In the genomic region with DNA sequence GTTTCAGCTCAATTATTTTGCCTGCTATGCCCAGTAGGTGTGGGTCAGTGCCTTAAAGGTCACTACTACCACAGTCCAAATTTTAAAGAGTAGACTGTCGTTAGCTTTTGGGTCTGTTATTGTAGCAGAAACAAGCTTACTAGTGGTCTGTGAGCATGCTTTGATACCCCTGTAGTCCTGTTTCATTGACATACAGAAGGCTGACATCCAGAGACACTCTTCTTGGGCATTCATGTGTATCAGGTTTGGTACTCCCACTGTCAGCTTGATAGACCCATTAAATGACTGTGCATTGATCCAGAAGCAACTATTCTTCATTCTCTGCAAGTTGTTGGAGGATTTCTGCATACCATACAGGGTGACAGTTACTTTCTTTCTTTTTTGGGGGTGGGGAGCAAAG, we compare ENCODE assay signal across 7 cellular contexts.
"Had no signal": no experiment of that assay in that cellular context is flagged by ENCODE, and none has a peak within 500 bp of the region (broad histone marks: within the 10 kb centered on the region; RNA-seq: fewer than 3 reads in every experiment).

No MANE protein-coding gene starts in this region.

- H3K9me3 ChIP-seq: HAP-1 had no signal

- H3K27ac Mint-ChIP-seq: HFFc6 had no signal

- H3K4me3 ChIP-seq: HAP-1, K562 had no signal

- ATAC-seq: HCT116, K562 had no signal

- H3K4me1 ChIP-seq: HAP-1 had no signal

- H3K4me3 Mint-ChIP-seq: HFFc6 had no signal

- H3K36me3 ChIP-seq: HAP-1 had no signal

- DNase-seq: GOT3, H7, HFFc6, IMR-90 had no signal
